In genomic region chr4:30555778-30556177, GRCh38 we compare ENCODE assay signal across 26 cellular contexts.
"Had no signal": no experiment of that assay in that cellular context is flagged by ENCODE, and none has a peak within 500 bp of the region (broad histone marks: within the 10 kb centered on the region; RNA-seq: fewer than 3 reads in every experiment).

No MANE protein-coding gene starts in this region.

- H3K4me3 ChIP-seq: stomach, suprapubic skin, testis, thoracic aorta, thyroid gland, tibial artery, transverse colon, upper lobe of left lung, upper lobe of right lung, uterus, vagina had no signal

- H3K27ac ChIP-seq: stomach, suprapubic skin, testis, thoracic aorta, thyroid gland, tibial artery, transverse colon, upper lobe of left lung, upper lobe of right lung, uterus, vagina had no signal

- H3K4me1 ChIP-seq: stomach, suprapubic skin, testis, thyroid gland, tibial artery, transverse colon, upper lobe of left lung, upper lobe of right lung, uterus, vagina had no signal

- H3K9me3 ChIP-seq: stomach, suprapubic skin, testis, thoracic aorta, thyroid gland, tibial artery, transverse colon, upper lobe of left lung, upper lobe of right lung, uterus, vagina had no signal

- H3K27me3 ChIP-seq: stomach, suprapubic skin, testis, thyroid gland, tibial artery, transverse colon, upper lobe of left lung, upper lobe of right lung, uterus, vagina had no signal

- H3K36me3 ChIP-seq: stomach, suprapubic skin, thoracic aorta, thyroid gland, tibial artery, transverse colon, upper lobe of left lung, upper lobe of right lung, uterus, vagina had no signal

- ATAC-seq: stimulated activated effector memory CD8-positive, alpha-beta T cell treated with anti-CD3 and anti-CD28 coated beads, Interleukin-12 subunit alpha, Interleukin-12 subunit beta, amount 100 ng/mL, for 72 hours; stimulated activated memory B cell treated with anti-CD40 and anti-IgM and Interleukin-4, amounts not matched to agents 10 μg/mL and 1 μg/mL and 100 μg/mL, for 72 hours; stimulated activated naive B cell treated with anti-CD40 and anti-IgM and Interleukin-4, amounts not matched to agents 10 μg/mL and 1 μg/mL and 100 μg/mL, for 72 hours; stimulated activated naive CD8-positive, alpha-beta T cell treated with anti-CD3 and anti-CD28 coated beads, Interleukin-15, amount 100 ng/mL, for 72 hours; stimulated activated naive CD8-positive, alpha-beta T cell treated with anti-CD3 and anti-CD28 coated beads, Interleukin-15, Interleukin-2, amounts not matched to agents 100 U/mL and 50 U/mL, for 24 hours; upper lobe of right lung had no signal

- DNase-seq: stimulated activated CD4-positive, alpha-beta T cell treated with anti-CD3 and anti-CD28 coated beads, Interleukin-2, amount 100 ng/mL, for 24 hours; stimulated activated CD4-positive, alpha-beta T cell treated with anti-CD3 and anti-CD28 coated beads, Interleukin-2, amount 100 ng/mL, for 48 hours; stimulated activated CD4-positive, alpha-beta T cell treated with anti-CD3 and anti-CD28 coated beads, Interleukin-4, amount 100 ng/mL, for 1 hour; stimulated activated CD4-positive, alpha-beta T cell treated with anti-CD3 and anti-CD28 coated beads, Interleukin-4, amount 100 ng/mL, for 24 hours; stimulated activated CD4-positive, alpha-beta T cell treated with anti-CD3 and anti-CD28 coated beads, Interleukin-4, amount 100 ng/mL, for 4 hours; stimulated activated CD8-positive, alpha-beta memory T cell treated with anti-CD3 and anti-CD28 coated beads, Interleukin-4, amount 100 ng/mL, for 48 hours; stimulated activated naive B cell treated with anti-CD40 and anti-IgM and Interleukin-4, amounts not matched to agents 10 μg/mL and 1 μg/mL and 100 μg/mL, for 72 hours; stimulated activated naive CD4-positive, alpha-beta T cell; stimulated activated naive CD4-positive, alpha-beta T cell treated with Interleukin-2 at 50 U/mL for 16 hours; stimulated activated naive CD8-positive, alpha-beta T cell treated with anti-CD3 and anti-CD28 coated beads, Interleukin-15, amount 100 ng/mL, for 72 hours; stimulated activated naive CD8-positive, alpha-beta T cell treated with anti-CD3 and anti-CD28 coated beads, Interleukin-15, Interleukin-2, amounts not matched to agents 100 U/mL and 50 U/mL, for 24 hours; stomach; substantia nigra; testis; thyroid gland; tibial artery; transverse colon; trophoblast cell; upper lobe of left lung; upper lobe of right lung; uterus had no signal
